In the genomic region with DNA sequence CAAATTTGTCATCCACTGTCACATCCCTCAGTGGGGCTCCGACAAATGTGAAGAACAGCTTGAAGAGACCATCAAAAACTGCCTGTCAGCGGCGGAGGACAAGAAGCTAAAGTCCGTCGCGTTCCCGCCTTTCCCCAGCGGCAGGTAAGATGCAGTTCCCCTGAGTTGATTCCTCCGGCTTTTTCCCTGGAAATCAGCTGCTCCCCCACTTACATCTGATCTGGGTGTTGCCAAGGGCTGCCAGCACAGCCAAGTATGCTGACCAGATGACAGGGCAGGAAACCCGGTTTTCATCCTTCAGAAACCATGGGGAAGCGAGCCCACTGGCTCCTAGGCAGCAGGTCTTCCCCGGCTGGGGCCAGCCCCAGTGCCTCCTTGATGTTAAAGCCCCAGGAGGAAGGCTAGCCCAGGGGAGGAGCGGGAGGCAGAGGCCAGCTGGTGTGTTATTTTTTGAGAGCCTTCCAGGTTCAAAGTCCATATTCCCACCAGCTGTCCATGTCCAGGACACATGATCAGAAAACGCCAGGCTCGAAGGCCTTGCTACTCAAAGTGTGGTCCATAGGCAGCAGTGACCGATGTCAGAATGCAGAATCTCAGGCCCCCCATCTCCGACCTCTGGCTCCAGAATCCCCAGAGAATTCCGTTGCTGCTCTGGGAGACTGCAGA, we compare ENCODE assay signal across 17 cellular contexts.
"Had no signal": no experiment of that assay in that cellular context is flagged by ENCODE, and none has a peak within 500 bp of the region (broad histone marks: within the 10 kb centered on the region; RNA-seq: fewer than 3 reads in every experiment).

No MANE protein-coding gene starts in this region.

- DNase-seq: activated CD4-positive, alpha-beta T cell treated with anti-CD3 and anti-CD28 coated beads for 48 hours; activated CD8-positive, alpha-beta memory T cell treated with anti-CD3 and anti-CD28 coated beads, Interleukin-2, amount 50 U/mL, for 4 hours; activated CD8-positive, alpha-beta T cell treated with anti-CD3 and anti-CD28 coated beads for 36 hours; activated effector memory CD4-positive, alpha-beta T cell treated with anti-CD3 and anti-CD28 coated beads, Interleukin-2, amount 50 U/mL, for 16 hours; activated T-cell treated with anti-CD3 and anti-CD28 coated beads, Interleukin-2, amount 50 U/mL, for 48 hours; amniotic stem cell; central memory CD4-positive, alpha-beta T cell; effector memory CD4-positive, alpha-beta T cell; hippocampal formation; retina; stimulated activated CD4-positive, alpha-beta T cell treated with anti-CD3 and anti-CD28 coated beads, Interleukin-4, amount 100 ng/mL, for 24 hours; stimulated activated naive CD8-positive, alpha-beta T cell treated with anti-CD3 and anti-CD28 coated beads, Interleukin-15, Interleukin-2, amounts not matched to agents 100 U/mL and 50 U/mL, for 24 hours had no signal

- ATAC-seq: activated CD8-positive, alpha-beta T cell treated with anti-CD3 and anti-CD28 coated beads for 36 hours; activated naive CD4-positive, alpha-beta T cell treated with anti-CD3 and anti-CD28 coated beads, Interleukin-2, amount 50 U/mL, for 72 hours; SK-N-SH treated with all-trans-retinoic acid at 6 μM for 48 hours; stimulated activated naive CD8-positive, alpha-beta T cell treated with anti-CD3 and anti-CD28 coated beads, Interleukin-15, Interleukin-2, amounts not matched to agents 100 U/mL and 50 U/mL, for 24 hours had no signal

- H3K27ac Mint-ChIP-seq: dendritic cell treated with granulocyte-macrophage colony-stimulating factor and Interleukin-4, amounts not matched to agents 40 ng/mL and 50 ng/mL, for 4 days had no signal

- H3K4me3 Mint-ChIP-seq: activated CD8-positive, alpha-beta T cell treated with anti-CD3 and anti-CD28 coated beads for 36 hours; dendritic cell treated with granulocyte-macrophage colony-stimulating factor and Interleukin-4, amounts not matched to agents 40 ng/mL and 50 ng/mL, for 4 days had no signal

- H3K27ac ChIP-seq: parathyroid adenoma, suprapubic skin had no signal

- H3K36me3 Mint-ChIP-seq: activated naive CD4-positive, alpha-beta T cell treated with anti-CD3 and anti-CD28 coated beads, Interleukin-2, amount 50 U/mL, for 72 hours had no signal

- H3K27me3 ChIP-seq: suprapubic skin had no signal

- H3K4me1 ChIP-seq: parathyroid adenoma, suprapubic skin had no signal

- H3K4me3 ChIP-seq: suprapubic skin had no signal

- H3K9me3 Mint-ChIP-seq: activated CD8-positive, alpha-beta T cell treated with anti-CD3 and anti-CD28 coated beads for 36 hours; activated naive CD4-positive, alpha-beta T cell treated with anti-CD3 and anti-CD28 coated beads, Interleukin-2, amount 50 U/mL, for 72 hours; dendritic cell treated with granulocyte-macrophage colony-stimulating factor and Interleukin-4, amounts not matched to agents 40 ng/mL and 50 ng/mL, for 4 days had no signal

- H3K27me3 Mint-ChIP-seq: activated CD8-positive, alpha-beta T cell treated with anti-CD3 and anti-CD28 coated beads for 36 hours; dendritic cell treated with granulocyte-macrophage colony-stimulating factor and Interleukin-4, amounts not matched to agents 40 ng/mL and 50 ng/mL, for 4 days had no signal

- H3K9me3 ChIP-seq: suprapubic skin had no signal
